In the genomic region with DNA sequence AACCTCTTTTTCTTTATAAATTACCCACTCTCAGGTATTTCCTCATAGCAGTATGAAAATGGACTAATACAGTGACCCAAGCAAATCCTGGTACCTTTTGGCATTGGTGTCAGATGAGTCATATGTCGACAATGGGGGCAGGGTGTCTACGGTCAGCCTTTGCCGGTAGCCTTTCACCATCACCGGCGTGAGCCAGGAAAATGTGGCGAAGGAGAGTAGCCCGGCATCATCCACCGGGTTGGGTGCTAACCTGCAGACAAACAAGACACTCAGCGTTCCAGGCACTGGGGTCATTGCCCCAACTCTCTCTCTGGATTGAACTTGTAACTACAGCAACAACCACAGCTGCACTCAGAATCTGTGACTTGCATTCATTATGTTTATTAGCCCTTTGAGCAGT, we compare ENCODE assay signal across 19 cellular contexts. TPM values are rescaled to one million over a fixed set of nuclear protein-coding genes. Genes with fewer than 3 reads are reported as not detected.
"Had no signal": no experiment of that assay in that cellular context is flagged by ENCODE, and none has a peak within 500 bp of the region (broad histone marks: within the 10 kb centered on the region; RNA-seq: fewer than 3 reads in every experiment).

No MANE protein-coding gene starts in this region.

- DNase-seq: KBM-7, MM.1S, NCI-H1092 treated with DMSO at 0.1 percent for 48 hours, NCI-H1436, NCI-H187, NCI-H2029, NCI-H2081 treated with DMSO at 0.1 percent for 48 hours, NCI-H2171, NCI-H226, NCI-H446, NCI-H510A, NCI-H524 treated with DMSO at 0.1 percent for 48 hours, NCI-H69, NCI-H774, SHP77 treated with DMSO at 0.1 percent for 48 hours, SJCRH30 had no signal

- FAIRE-seq: RCC 7860 had no signal

RNA-seq across cellular contexts. Expression of gene ABCC12, which starts 12.0 kb away (rescaled TPM):
- total RNA-seq: HT-29, LHCN-M2, SJCRH30 had no signal
